In the genomic region with DNA sequence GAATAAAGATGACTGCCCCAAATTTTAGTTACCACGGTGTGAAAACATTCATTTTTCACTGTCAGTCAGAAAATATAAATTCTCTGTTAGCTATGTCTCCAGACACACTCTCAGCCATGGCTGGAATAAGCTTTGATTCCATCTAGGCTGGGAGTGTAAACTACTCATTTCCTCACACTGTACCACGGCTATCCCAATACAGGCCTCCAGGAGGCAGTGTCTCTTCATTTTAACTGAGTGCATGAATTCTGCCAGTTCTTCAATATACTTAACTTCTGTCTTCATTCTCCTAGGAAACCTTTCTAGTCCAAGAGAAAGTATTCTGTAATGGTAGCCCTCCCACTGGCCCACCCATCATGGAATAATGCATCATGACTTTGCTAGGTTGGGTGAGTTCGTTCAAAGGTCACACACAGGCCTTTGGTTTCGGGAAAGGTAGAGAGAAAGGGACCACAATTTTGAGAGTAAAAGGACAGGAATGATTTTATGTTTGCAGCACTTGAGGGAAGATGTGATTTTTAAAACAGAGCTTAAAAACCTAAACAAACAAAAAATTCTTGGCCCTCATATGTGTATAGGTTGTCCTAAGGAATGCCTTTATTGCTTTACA, we compare ENCODE assay signal across 8 cellular contexts.
DNase-seq lines count a peak whose midpoint lies in the region; ATAC-seq and TF ChIP-seq lines count a peak whose summit lies in the region.

No MANE protein-coding gene starts in this region.

- DNase-seq in activated CD4-positive, alpha-beta T cell treated with anti-CD3 and anti-CD28 coated beads for 48 hours: peak; percentile 53
- DNase-seq in activated CD4-positive, alpha-beta T cell treated with anti-CD3 and anti-CD28 coated beads, Interleukin-2, amount 50 U/mL, for 4 hours: no peak
- DNase-seq in HK-2 (ENCODE audit: unreplicated experiment) (peak; percentile 25), RWPE2 (ENCODE audit: low spot score) (no peak), dermis microvascular lymphatic vessel endothelial cell (ENCODE audit: low read depth in 2 of 2) (peak; percentile 23 to 69), lung (ENCODE audit: low spot score) (peak; percentile 51), type B pancreatic cell (ENCODE audit: extremely low spot score, unreplicated experiment) (no peak)

- ATAC-seq in GM21423 (IDR thresholded peaks at IDR 0.05; ENCODE audit: unreplicated experiment): peak; percentile 81
- peak; percentile 61; the same call in 1 of the 3 replicates for ATAC-seq in RWPE2 (ENCODE audit: low read depth)
- peak; percentile 48 for ATAC-seq in lung (ENCODE audit: insufficient read depth, low FRiP score)

- no peaks in the 10 kb centered on the region for H3K27me3 ChIP-seq in RWPE2 (ENCODE audit: insufficient read depth, poor library complexity, severe bottlenecking)
- H3K27me3 ChIP-seq in lung (ENCODE audit: control insufficient read depth, insufficient read depth): no peaks in the 10 kb centered on the region

- H3K9me3 ChIP-seq in RWPE2 (ENCODE audit: severe bottlenecking): no peaks in the 10 kb centered on the region
- no peaks in the 10 kb centered on the region for H3K9me3 ChIP-seq in lung (ENCODE audit: control insufficient read depth in 2 of 2, insufficient read depth in 1 of 2, low read length in 1 of 2)

- H3K4me1 ChIP-seq in RWPE2 (ENCODE audit: insufficient read depth, poor library complexity, severe bottlenecking): no peaks in the 10 kb centered on the region
- H3K4me1 ChIP-seq in lung (ENCODE audit: control insufficient read depth in 2 of 2, insufficient read depth in 2 of 2, low read length in 2 of 2): no peaks in the 10 kb centered on the region

- H3K9me3 Mint-ChIP-seq in type B pancreatic cell: no peaks in the 10 kb centered on the region

- H3K27ac ChIP-seq in RWPE2 (ENCODE audit: poor library complexity, severe bottlenecking): no peak overlapping the region
- no peak overlapping the region for H3K27ac ChIP-seq in lung (ENCODE audit: low read depth in 1 of 2, low read length in 1 of 2)

- H3K27ac Mint-ChIP-seq in type B pancreatic cell: no peak overlapping the region

- no peak overlapping the region for H3K4me3 Mint-ChIP-seq in type B pancreatic cell

- peaks cover 9% of the 10 kb centered on the region for H3K4me1 Mint-ChIP-seq in type B pancreatic cell (ENCODE audit: unreplicated experiment)

- peaks cover 6% of the 10 kb centered on the region for H3K27me3 Mint-ChIP-seq in type B pancreatic cell

- WGBS in lung, 2 donors: 46 to 50% methylated on average over 4 of the region's 4 CpGs

- no peaks in the 10 kb centered on the region for H3K36me3 Mint-ChIP-seq in type B pancreatic cell

- TF ChIP-seq CTCF in RWPE2 (IDR thresholded peaks at IDR 0.05; ENCODE audit: poor library complexity, severe bottlenecking): peak; percentile 61
- TF ChIP-seq CTCF in lung (IDR thresholded peaks at IDR 0.05; ENCODE audit: control extremely low read depth, extremely low read depth): peak; percentile 62
- peak; percentile 86 for TF ChIP-seq CTCF in type B pancreatic cell (conservative IDR thresholded peaks at IDR 0.05)

- H3K36me3 ChIP-seq in RWPE2 (ENCODE audit: low read depth) (no peaks in the 10 kb centered on the region), lung (ENCODE audit: control insufficient read depth in 2 of 2, insufficient read depth in 2 of 2, low read length in 2 of 2) (no peaks in the 10 kb centered on the region)

- H3K4me3 ChIP-seq in RWPE2 (ENCODE audit: severe bottlenecking): no peak overlapping the region
- no peak overlapping the region for H3K4me3 ChIP-seq in lung

Comparison
In these comparisons a context has a peak if more than half of its experiments do, and no peak if none do; other contexts are left out.
1. DNase-seq: peak in activated CD4-positive, alpha-beta T cell treated with anti-CD3 and anti-CD28 coated beads for 48 hours (single experiment), HK-2 (single experiment), dermis microvascular lymphatic vessel endothelial cell (2 of 2) and lung (single experiment); none in activated CD4-positive, alpha-beta T cell treated with anti-CD3 and anti-CD28 coated beads, Interleukin-2, amount 50 U/mL, for 4 hours (0 of 2), RWPE2 (single experiment) and type B pancreatic cell (single experiment).
2. Peak in every context shown above with its lines, with median percentiles within 50 percentile points of each other: ATAC-seq and CTCF ChIP-seq.